15 cellular contexts compared by ENCODE assay signal in genomic region chr9:87267701-87268100, GRCh38.
DNase-seq lines count a peak whose midpoint lies in the region; ATAC-seq and TF ChIP-seq lines count a peak whose summit lies in the region.
"Had no signal": no experiment of that assay in that cellular context is flagged by ENCODE, and none has a peak within 500 bp of the region (broad histone marks: within the 10 kb centered on the region; RNA-seq: fewer than 3 reads in every experiment).

No MANE protein-coding gene starts in this region.

- peak; percentile 17 for ATAC-seq in upper lobe of right lung
- ATAC-seq: stimulated activated memory B cell treated with anti-CD40 and anti-IgM and Interleukin-4, amounts not matched to agents 10 μg/mL and 1 μg/mL and 100 μg/mL, for 72 hours had no signal

- intact Hi-C loops in upper lobe of right lung (cut with DNase I): no loop called here

- no peak overlapping the region for H3K4me3 ChIP-seq in fibroblast of lung (replicated peaks in 1 of 4; ENCODE audit: control extremely low read depth in 1 of 4, insufficient read depth in 1 of 4, low read depth in 3 of 4, low read length in 4 of 4)
- H3K4me3 ChIP-seq in upper lobe of right lung: no peak overlapping the region
- H3K4me3 ChIP-seq: ovary had no signal

- H3K4me1 ChIP-seq in fibroblast of lung (ENCODE audit: control insufficient read depth, extremely low read depth, insufficient read depth, low read length): peaks cover 16% of the 10 kb centered on the region
- H3K4me1 ChIP-seq in upper lobe of right lung: peaks cover 7% of the 10 kb centered on the region

- DNase-seq in NCI-H524 treated with DMSO at 0.1 percent for 48 hours (lab: John Stamatoyannopoulos, UW) (peak; percentile 9), fibroblast of lung (ENCODE audit: low read depth in 2 of 2) (no peak), upper lobe of right lung (no peak), kidney glomerular epithelial cell (lab: John Stamatoyannopoulos, UW) (no peak), amniotic stem cell (lab: John Stamatoyannopoulos, UW) (no peak)
- DNase-seq in NK-92 treated with Interleukin-12 subunit alpha and Interleukin-12 subunit beta, amount 100 ng/mL, for 24 hours (lab: John Stamatoyannopoulos, UW): no peak
- DNase-seq: activated CD4-positive, alpha-beta memory T cell treated with anti-CD3 and anti-CD28 coated beads, Interleukin-2, amount 10 ng/mL, durations not matched to agents 7 days and 5 days; activated gamma-delta T cell; KG1; NCI-H1930; SHP77 treated with DMSO at 0.1 percent for 48 hours; stimulated activated CD4-positive, alpha-beta T cell treated with anti-CD3 and anti-CD28 coated beads, Interleukin-4, amount 100 ng/mL, for 1 hour had no signal

- H3K9ac ChIP-seq in fibroblast of lung (ENCODE audit: insufficient read depth, low read length): no peak overlapping the region

- H2AFZ ChIP-seq in fibroblast of lung (ENCODE audit: low read length): no peak overlapping the region

- no peaks in the 10 kb centered on the region for H3K79me2 ChIP-seq in fibroblast of lung (ENCODE audit: control insufficient read depth, insufficient read depth, low read length)

- no peak overlapping the region for H3K4me2 ChIP-seq in fibroblast of lung (ENCODE audit: extremely low read depth, insufficient read depth, low read length)

- peaks cover 49% of the 10 kb centered on the region for H3K4me1 Mint-ChIP-seq in nephron
- H3K4me1 Mint-ChIP-seq: stimulated activated memory B cell treated with anti-CD40 and anti-IgM and Interleukin-4, amounts not matched to agents 10 μg/mL and 1 μg/mL and 100 μg/mL, for 72 hours had no signal

- TF ChIP-seq CTCF in fibroblast of lung (conservative IDR thresholded peaks at IDR 0.05 in 1 of 2, IDR thresholded peaks at IDR 0.05 in 1 of 2; ENCODE audit: low read depth in 1 of 2, low read length in 2 of 2) (no peak), nephron (IDR thresholded peaks at IDR 0.05; ENCODE audit: unreplicated experiment in 3 of 3) (no peak), upper lobe of right lung (IDR thresholded peaks at IDR 0.05) (no peak)

- H3K27me3 Mint-ChIP-seq in nephron (ENCODE audit: low read depth): peaks cover 11% of the 10 kb centered on the region
- H3K27me3 Mint-ChIP-seq: stimulated activated memory B cell treated with anti-CD40 and anti-IgM and Interleukin-4, amounts not matched to agents 10 μg/mL and 1 μg/mL and 100 μg/mL, for 72 hours had no signal

- H4K20me1 ChIP-seq in fibroblast of lung (ENCODE audit: control insufficient read depth, extremely low read depth, insufficient read depth, low read length): no peaks in the 10 kb centered on the region

- H3K4me3 Mint-ChIP-seq in nephron: no peak overlapping the region
- H3K4me3 Mint-ChIP-seq: activated CD4-positive, alpha-beta memory T cell treated with anti-CD3 and anti-CD28 coated beads, Interleukin-2, amount 10 ng/mL, durations not matched to agents 7 days and 5 days; stimulated activated memory B cell treated with anti-CD40 and anti-IgM and Interleukin-4, amounts not matched to agents 10 μg/mL and 1 μg/mL and 100 μg/mL, for 72 hours had no signal

- no peaks in the 10 kb centered on the region for H3K36me3 Mint-ChIP-seq in nephron (ENCODE audit: low read depth)
- H3K36me3 Mint-ChIP-seq: stimulated activated memory B cell treated with anti-CD40 and anti-IgM and Interleukin-4, amounts not matched to agents 10 μg/mL and 1 μg/mL and 100 μg/mL, for 72 hours had no signal

- H3K9me3 Mint-ChIP-seq in nephron: peaks cover 5% of the 10 kb centered on the region
- H3K9me3 Mint-ChIP-seq: activated CD4-positive, alpha-beta memory T cell treated with anti-CD3 and anti-CD28 coated beads, Interleukin-2, amount 10 ng/mL, durations not matched to agents 7 days and 5 days; stimulated activated memory B cell treated with anti-CD40 and anti-IgM and Interleukin-4, amounts not matched to agents 10 μg/mL and 1 μg/mL and 100 μg/mL, for 72 hours had no signal

- H3K27me3 ChIP-seq in fibroblast of lung (ENCODE audit: control insufficient read depth, insufficient read depth, low read length) (no peaks in the 10 kb centered on the region), upper lobe of right lung (no peaks in the 10 kb centered on the region)
- H3K27me3 ChIP-seq: ovary had no signal

- H3K27ac ChIP-seq in fibroblast of lung (ENCODE audit: insufficient read depth, low read length) (peak overlapping the region; percentile 26), upper lobe of right lung (no peak overlapping the region)
- H3K27ac ChIP-seq: ovary had no signal

- H3K36me3 ChIP-seq in fibroblast of lung (ENCODE audit: control insufficient read depth, insufficient read depth, low read length): no peaks in the 10 kb centered on the region
- no peaks in the 10 kb centered on the region for H3K36me3 ChIP-seq in upper lobe of right lung
- H3K36me3 ChIP-seq: ovary had no signal

- H3K9me3 ChIP-seq in fibroblast of lung (ENCODE audit: control insufficient read depth, insufficient read depth, low read depth, low read length): no peaks in the 10 kb centered on the region
- H3K9me3 ChIP-seq in upper lobe of right lung: no peaks in the 10 kb centered on the region
- H3K9me3 ChIP-seq: ovary had no signal

- peak overlapping the region in 2 of 3 experiments; percentile 40 to 71 for H3K27ac Mint-ChIP-seq in nephron
- H3K27ac Mint-ChIP-seq: activated CD4-positive, alpha-beta memory T cell treated with anti-CD3 and anti-CD28 coated beads, Interleukin-2, amount 10 ng/mL, durations not matched to agents 7 days and 5 days; stimulated activated memory B cell treated with anti-CD40 and anti-IgM and Interleukin-4, amounts not matched to agents 10 μg/mL and 1 μg/mL and 100 μg/mL, for 72 hours had no signal
